8 cellular contexts compared by ENCODE assay signal in genomic region chr13:26985285-26985878, GRCh38.
DNase-seq lines count a peak whose midpoint lies in the region; ATAC-seq and TF ChIP-seq lines count a peak whose summit lies in the region.

No MANE protein-coding gene starts in this region.

- POLR2A ChIA-PET in activated CD4-positive, alpha-beta T cell treated with anti-CD3 and anti-CD28 coated beads, Interleukin-2, amount 10 ng/mL, durations not matched to agents 7 days and 5 days (lab: Charles Lee): interaction anchor here (0.7 kb wide), 1 partner anchor 13 kb away, joined by 3 read pairs; no protein-coding TSS in a partner anchor

- 9 to 14% methylated on average over 6 of the region's 6 CpGs for WGBS in lung, 2 donors

- H3K4me1 ChIP-seq in lung (ENCODE audit: control insufficient read depth in 2 of 2, insufficient read depth in 2 of 2, low read length in 2 of 2): peaks cover 0 to 2% of the 10 kb centered on the region in 2 donors

- H3K36me3 ChIP-seq in lung (ENCODE audit: control insufficient read depth in 2 of 2, insufficient read depth in 2 of 2, low read length in 2 of 2): no peaks in the 10 kb centered on the region

- H3K4me3 ChIP-seq in lung: no peak overlapping the region

- H3K4me1 Mint-ChIP-seq in activated CD4-positive, alpha-beta T cell treated with anti-CD3 and anti-CD28 coated beads, Interleukin-2, amount 10 ng/mL, durations not matched to agents 7 days and 5 days: peaks cover 12% of the 10 kb centered on the region

- no peak overlapping the region for H3K4me3 Mint-ChIP-seq in activated CD4-positive, alpha-beta T cell treated with anti-CD3 and anti-CD28 coated beads, Interleukin-2, amount 10 ng/mL, durations not matched to agents 7 days and 5 days

- peak; percentile 82 for TF ChIP-seq CTCF in lung (IDR thresholded peaks at IDR 0.05; ENCODE audit: control extremely low read depth, extremely low read depth)

- H3K9me3 ChIP-seq in lung (ENCODE audit: control insufficient read depth in 2 of 2, insufficient read depth in 1 of 2, low read length in 1 of 2): no peaks in the 10 kb centered on the region

- no peak overlapping the region for H3K27ac Mint-ChIP-seq in activated CD4-positive, alpha-beta T cell treated with anti-CD3 and anti-CD28 coated beads, Interleukin-2, amount 10 ng/mL, durations not matched to agents 7 days and 5 days

- no peaks in the 10 kb centered on the region for H3K9me3 Mint-ChIP-seq in activated CD4-positive, alpha-beta T cell treated with anti-CD3 and anti-CD28 coated beads, Interleukin-2, amount 10 ng/mL, durations not matched to agents 7 days and 5 days

- peaks cover 3% of the 10 kb centered on the region for H3K27me3 Mint-ChIP-seq in activated CD4-positive, alpha-beta T cell treated with anti-CD3 and anti-CD28 coated beads, Interleukin-2, amount 10 ng/mL, durations not matched to agents 7 days and 5 days

- CTCF ChIA-PET in activated CD4-positive, alpha-beta T cell treated with anti-CD3 and anti-CD28 coated beads, Interleukin-2, amount 10 ng/mL, durations not matched to agents 7 days and 5 days (lab: Charles Lee): interaction anchor here (0.5 to 6.3 kb wide), 33 partner anchors 8 to 1011 kb away, joined by 3 to 81 read pairs (median 4); partner anchors contain the start of gene RASL11A

- H3K27ac ChIP-seq in lung (ENCODE audit: low read depth in 1 of 2, low read length in 1 of 2): no peak overlapping the region

- ATAC-seq in HG03378 (IDR thresholded peaks at IDR 0.05; ENCODE audit: unreplicated experiment) (peak; percentile 80), lung (ENCODE audit: insufficient read depth, low FRiP score) (peak; percentile 58)

- no peaks in the 10 kb centered on the region for H3K27me3 ChIP-seq in lung (ENCODE audit: control insufficient read depth, insufficient read depth)

- peak; percentile 29 for DNase-seq in NK-92 treated with Interleukin-12 subunit alpha and Interleukin-12 subunit beta, amount 100 ng/mL, for 24 hours (lab: John Stamatoyannopoulos, UW)
- no peak for DNase-seq in NK-92 (lab: John Stamatoyannopoulos, UW; ENCODE audit: unreplicated experiment)
- DNase-seq in NCI-H524 treated with DMSO at 0.1 percent for 48 hours (lab: John Stamatoyannopoulos, UW): peak; percentile 57
- peak; percentile 82 for DNase-seq in activated CD4-positive, alpha-beta T cell treated with anti-CD3 and anti-CD28 coated beads, Interleukin-2, amount 10 ng/mL, durations not matched to agents 7 days and 5 days
- DNase-seq in dermis microvascular lymphatic vessel endothelial cell (ENCODE audit: low read depth in 2 of 2): peak; percentile 65 to 77
- DNase-seq in lung (ENCODE audit: low spot score): peak; percentile 70
- DNase-seq in stimulated activated CD8-positive, alpha-beta memory T cell treated with anti-CD3 and anti-CD28 coated beads, Interleukin-12 subunit alpha, Interleukin-12 subunit beta, amount 100 ng/mL, for 4 hours (ENCODE audit: low read depth): peak; percentile 32

- no peaks in the 10 kb centered on the region for H3K36me3 Mint-ChIP-seq in activated CD4-positive, alpha-beta T cell treated with anti-CD3 and anti-CD28 coated beads, Interleukin-2, amount 10 ng/mL, durations not matched to agents 7 days and 5 days (ENCODE audit: low read depth)
